1 cellular context compared by ENCODE assay signal in the genomic region with DNA sequence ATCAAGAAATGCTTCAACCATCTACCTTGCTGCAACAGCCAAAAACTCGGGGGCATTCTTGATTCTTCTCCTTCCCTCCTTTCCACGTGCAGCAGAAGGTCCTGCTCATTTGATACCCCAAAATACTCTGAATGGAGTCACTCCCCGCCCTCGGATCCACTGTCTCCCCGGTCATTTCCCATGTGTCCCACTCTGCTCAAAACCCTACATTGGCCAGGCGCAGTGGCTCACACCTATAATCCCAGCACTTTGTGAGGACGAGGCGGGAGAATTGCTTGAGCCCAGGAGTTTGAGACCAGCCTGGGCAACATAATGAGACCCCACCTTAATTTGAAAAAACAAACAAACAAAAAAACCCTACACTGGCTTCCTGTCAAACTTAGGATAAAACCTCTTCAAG.
TF ChIP-seq lines count a peak whose summit lies in the region.

No MANE protein-coding gene starts in this region.

TF ChIP-seq in K562, 482 proteins besides CTCF, POLR2A, EP300 and RAD21 (continued from another document):
- TF ChIP-seq RERE (CRISPR knock-in tag; IDR thresholded peaks at IDR 0.05; ENCODE audit: borderline replicate concordance) = no peak
- TF ChIP-seq XRCC4 (IDR thresholded peaks at IDR 0.05; ENCODE audit: extremely low read depth, insufficient read depth, insufficient read length) = no peak
- no peak for TF ChIP-seq ZBTB11 (CRISPR knock-in tag; IDR thresholded peaks at IDR 0.05)
- no peak for TF ChIP-seq ZFPM2 (CRISPR knock-in tag; IDR thresholded peaks at IDR 0.05)
- TF ChIP-seq FOXA3 (CRISPR knock-in tag; conservative IDR thresholded peaks at IDR 0.05 in 1 of 2, IDR thresholded peaks at IDR 0.05 in 1 of 2) = no peak
- no peak for TF ChIP-seq BRF1 (IDR thresholded peaks at IDR 0.05; ENCODE audit: borderline replicate concordance, extremely low read depth, insufficient read length)
- no peak for TF ChIP-seq KHSRP (IDR thresholded peaks at IDR 0.05)
- TF ChIP-seq ZKSCAN8 (CRISPR knock-in tag; IDR thresholded peaks at IDR 0.05) = no peak
- TF ChIP-seq, protein P1, sequence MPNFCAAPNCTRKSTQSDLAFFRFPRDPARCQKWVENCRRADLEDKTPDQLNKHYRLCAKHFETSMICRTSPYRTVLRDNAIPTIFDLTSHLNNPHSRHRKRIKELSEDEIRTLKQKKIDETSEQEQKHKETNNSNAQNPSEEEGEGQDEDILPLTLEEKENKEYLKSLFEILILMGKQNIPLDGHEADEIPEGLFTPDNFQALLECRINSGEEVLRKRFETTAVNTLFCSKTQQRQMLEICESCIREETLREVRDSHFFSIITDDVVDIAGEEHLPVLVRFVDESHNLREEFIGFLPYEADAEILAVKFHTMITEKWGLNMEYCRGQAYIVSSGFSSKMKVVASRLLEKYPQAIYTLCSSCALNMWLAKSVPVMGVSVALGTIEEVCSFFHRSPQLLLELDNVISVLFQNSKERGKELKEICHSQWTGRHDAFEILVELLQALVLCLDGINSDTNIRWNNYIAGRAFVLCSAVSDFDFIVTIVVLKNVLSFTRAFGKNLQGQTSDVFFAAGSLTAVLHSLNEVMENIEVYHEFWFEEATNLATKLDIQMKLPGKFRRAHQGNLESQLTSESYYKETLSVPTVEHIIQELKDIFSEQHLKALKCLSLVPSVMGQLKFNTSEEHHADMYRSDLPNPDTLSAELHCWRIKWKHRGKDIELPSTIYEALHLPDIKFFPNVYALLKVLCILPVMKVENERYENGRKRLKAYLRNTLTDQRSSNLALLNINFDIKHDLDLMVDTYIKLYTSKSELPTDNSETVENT (CRISPR knock-in tag; IDR thresholded peaks at IDR 0.05) = no peak
- no peak for TF ChIP-seq ZNF165 (CRISPR knock-in tag; IDR thresholded peaks at IDR 0.05; ENCODE audit: borderline replicate concordance)
- TF ChIP-seq NELFE (IDR thresholded peaks at IDR 0.05; ENCODE audit: insufficient read depth, insufficient read length) = no peak
- no peak for TF ChIP-seq BMI1 (IDR thresholded peaks at IDR 0.05; ENCODE audit: low read length)
- TF ChIP-seq, protein P2, sequence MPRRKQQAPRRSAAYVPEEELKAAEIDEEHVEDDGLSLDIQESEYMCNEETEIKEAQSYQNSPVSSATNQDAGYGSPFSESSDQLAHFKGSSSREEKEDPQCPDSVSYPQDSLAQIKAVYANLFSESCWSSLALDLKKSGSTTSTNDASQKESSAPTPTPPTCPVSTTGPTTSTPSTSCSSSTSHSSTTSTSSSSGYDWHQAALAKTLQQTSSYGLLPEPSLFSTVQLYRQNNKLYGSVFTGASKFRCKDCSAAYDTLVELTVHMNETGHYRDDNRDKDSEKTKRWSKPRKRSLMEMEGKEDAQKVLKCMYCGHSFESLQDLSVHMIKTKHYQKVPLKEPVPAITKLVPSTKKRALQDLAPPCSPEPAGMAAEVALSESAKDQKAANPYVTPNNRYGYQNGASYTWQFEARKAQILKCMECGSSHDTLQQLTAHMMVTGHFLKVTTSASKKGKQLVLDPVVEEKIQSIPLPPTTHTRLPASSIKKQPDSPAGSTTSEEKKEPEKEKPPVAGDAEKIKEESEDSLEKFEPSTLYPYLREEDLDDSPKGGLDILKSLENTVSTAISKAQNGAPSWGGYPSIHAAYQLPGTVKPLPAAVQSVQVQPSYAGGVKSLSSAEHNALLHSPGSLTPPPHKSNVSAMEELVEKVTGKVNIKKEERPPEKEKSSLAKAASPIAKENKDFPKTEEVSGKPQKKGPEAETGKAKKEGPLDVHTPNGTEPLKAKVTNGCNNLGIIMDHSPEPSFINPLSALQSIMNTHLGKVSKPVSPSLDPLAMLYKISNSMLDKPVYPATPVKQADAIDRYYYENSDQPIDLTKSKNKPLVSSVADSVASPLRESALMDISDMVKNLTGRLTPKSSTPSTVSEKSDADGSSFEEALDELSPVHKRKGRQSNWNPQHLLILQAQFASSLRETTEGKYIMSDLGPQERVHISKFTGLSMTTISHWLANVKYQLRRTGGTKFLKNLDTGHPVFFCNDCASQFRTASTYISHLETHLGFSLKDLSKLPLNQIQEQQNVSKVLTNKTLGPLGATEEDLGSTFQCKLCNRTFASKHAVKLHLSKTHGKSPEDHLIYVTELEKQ (CRISPR knock-in tag; IDR thresholded peaks at IDR 0.05) = no peak
- no peak for TF ChIP-seq CBX5 (IDR thresholded peaks at IDR 0.05; ENCODE audit: borderline replicate concordance, low read depth)
